ENCODE assay signal across 9 cellular contexts in the genomic region with DNA sequence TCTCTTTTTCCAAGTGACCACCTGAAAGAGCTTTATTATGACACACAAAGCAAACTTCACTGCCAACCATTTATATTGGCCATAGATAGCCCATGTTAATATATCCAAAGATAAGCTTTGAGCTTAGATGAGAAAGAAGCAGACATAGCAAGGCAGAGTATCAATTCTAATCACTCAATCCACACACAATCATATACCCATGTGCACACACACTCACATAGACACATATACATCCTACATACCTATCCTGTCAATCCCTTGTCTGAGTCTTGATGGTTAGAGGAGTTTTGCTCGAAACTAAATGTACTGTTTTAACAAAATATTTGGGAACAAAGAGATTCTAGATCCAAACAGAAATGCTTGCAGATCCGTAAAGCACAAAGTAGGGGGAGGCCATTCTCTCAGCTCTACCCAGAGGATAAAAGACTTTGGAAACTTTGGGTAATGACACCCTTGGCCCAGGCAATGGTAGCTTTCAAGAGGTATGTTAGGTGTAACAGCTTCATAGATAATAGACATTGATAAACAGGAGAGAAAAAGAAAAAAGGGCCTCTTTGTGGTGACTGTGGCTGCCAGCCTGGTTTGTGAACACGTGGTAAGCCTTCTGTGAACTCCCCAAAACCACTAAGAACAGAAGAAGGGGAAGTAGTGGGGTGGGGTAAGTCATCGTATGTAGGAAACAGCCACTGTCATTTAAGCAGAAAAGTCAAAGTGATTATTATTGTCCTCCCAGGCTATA.
A peak's percentile ranks its signal among the peaks of the same experiment; 100 is the strongest.
DNase-seq lines count a peak whose midpoint lies in the region; ATAC-seq and TF ChIP-seq lines count a peak whose summit lies in the region.
"Had no signal": no experiment of that assay in that cellular context is flagged by ENCODE, and none has a peak within 500 bp of the region (broad histone marks: within the 10 kb centered on the region; RNA-seq: fewer than 3 reads in every experiment).

No MANE protein-coding gene starts in this region.

- no peaks in the 10 kb centered on the region for H3K4me1 ChIP-seq in aorta (ENCODE audit: control insufficient read depth in 1 of 2, insufficient read depth in 2 of 2, low read length in 2 of 2)

- H3K4me1 Mint-ChIP-seq in memory B cell (peaks cover 26% of the 10 kb centered on the region), osteocyte (ENCODE audit: unreplicated experiment) (no peaks in the 10 kb centered on the region)

- DNase-seq in GM19238 (ENCODE audit: insufficient read length, low spot score) (peak; percentile 7), T-helper 22 cell (ENCODE audit: low read depth) (peak; percentile 1), memory B cell (ENCODE audit: low spot score in 2 of 2) (peak; percentile 18 to 57), aorta (no peak), NCI-H774 (lab: John Stamatoyannopoulos, UW) (no peak), A172 (ENCODE audit: low spot score) (no peak), osteocyte (ENCODE audit: extremely low spot score, unreplicated experiment) (no peak)
- DNase-seq: right cardiac atrium had no signal

- H3K36me3 Mint-ChIP-seq in memory B cell (no peaks in the 10 kb centered on the region), osteocyte (ENCODE audit: unreplicated experiment) (no peaks in the 10 kb centered on the region)

- H3K9me3 ChIP-seq in aorta (ENCODE audit: control insufficient read depth, low read length), result no peaks in the 10 kb centered on the region

- WGBS in aorta, 2 donors, result 49 to 53% methylated on average over 4 of the region's 4 CpGs

- H3K27ac ChIP-seq in aorta (ENCODE audit: low read depth in 1 of 2, low read length in 2 of 2), result no peak overlapping the region

- H3K27ac Mint-ChIP-seq in memory B cell (peak overlapping the region; percentile 39), osteocyte (ENCODE audit: unreplicated experiment) (no peak overlapping the region)

- no peak for TF ChIP-seq CTCF in osteocyte (IDR thresholded peaks at IDR 0.05)

- no peaks in the 10 kb centered on the region for H3K27me3 ChIP-seq in aorta (ENCODE audit: control insufficient read depth in 1 of 2, insufficient read depth in 2 of 2, low read length in 1 of 2)

- no peaks in the 10 kb centered on the region for H3K9me3 Mint-ChIP-seq in memory B cell
- no peaks in the 10 kb centered on the region for H3K9me3 Mint-ChIP-seq in osteocyte (ENCODE audit: unreplicated experiment)

- intact Hi-C loops in aorta (cut with DNase I), result no loop called here

- H3K27me3 Mint-ChIP-seq in memory B cell (peaks cover 8% of the 10 kb centered on the region), osteocyte (ENCODE audit: unreplicated experiment) (peaks cover 17% of the 10 kb centered on the region)

- no peak overlapping the region for H3K4me3 ChIP-seq in aorta (ENCODE audit: low read length in 2 of 2)

- peak overlapping the region; percentile 68 for H3K4me3 Mint-ChIP-seq in memory B cell
- H3K4me3 Mint-ChIP-seq in osteocyte (ENCODE audit: unreplicated experiment), result no peak overlapping the region

- no peaks in the 10 kb centered on the region for H3K36me3 ChIP-seq in aorta (ENCODE audit: control insufficient read depth in 1 of 2, insufficient read depth in 2 of 2, low read length in 1 of 2)

- peak; percentile 91 for ATAC-seq in HG03064 (IDR thresholded peaks at IDR 0.05; ENCODE audit: low read depth, unreplicated experiment)
- ATAC-seq in memory B cell (ENCODE audit: low read depth), result peak; percentile 100
- no peak for ATAC-seq in aorta (ENCODE audit: low FRiP score)

Comparison
In these comparisons a context has a peak if more than half of its experiments do, and no peak if none do; other contexts are left out.
1. DNase-seq: peak in GM19238 (single experiment), T-helper 22 cell (single experiment) and memory B cell (2 of 2); none in aorta (0 of 2), NCI-H774 (single experiment), A172 (single experiment) and osteocyte (single experiment).